In the genomic region with DNA sequence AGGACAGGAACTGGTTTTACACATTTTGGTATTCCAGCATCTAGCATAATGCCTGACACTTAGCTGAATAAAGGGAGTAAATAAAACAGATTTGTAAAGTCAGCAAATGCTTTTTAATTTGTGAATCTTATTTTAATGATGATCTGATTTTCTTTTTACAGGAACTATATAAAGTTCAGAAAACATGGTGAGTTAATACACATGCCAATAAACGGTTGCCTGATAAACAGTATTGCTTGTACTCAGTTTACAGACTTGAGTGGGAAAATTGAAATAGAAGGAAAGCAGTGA, we compare ENCODE assay signal across 10 cellular contexts. TPM values are rescaled to one million over a fixed set of nuclear protein-coding genes. Genes with fewer than 3 reads are reported as not detected.
DNase-seq lines count a peak whose midpoint lies in the region; ATAC-seq, FAIRE-seq and TF ChIP-seq lines count a peak whose summit lies in the region.
"Had no signal": no experiment of that assay in that cellular context is flagged by ENCODE, and none has a peak within 500 bp of the region (broad histone marks: within the 10 kb centered on the region; RNA-seq: fewer than 3 reads in every experiment).

No MANE protein-coding gene starts in this region.

- H3K4me3 ChIP-seq in kidney (ENCODE audit: low read length in 2 of 2) (peak overlapping the region; percentile 95 to 98), stomach smooth muscle (ENCODE audit: low read length in 2 of 2) (peak overlapping the region; percentile 95 to 99)

- intact Hi-C loops in kidney (cut with DNase I) = no loop called here

- FAIRE-seq in kidney (lab: Jason Lieb, UNC) = no peak
- FAIRE-seq: colon had no signal

- ATAC-seq in HG03442 (IDR thresholded peaks at IDR 0.05; ENCODE audit: unreplicated experiment) = no peak

- peaks cover 68% of the 10 kb centered on the region for H3K36me3 Mint-ChIP-seq in activated T-cell treated with anti-CD3 and anti-CD28 coated beads, Interleukin-2, amount 50 U/mL, for 24 hours (ENCODE audit: low read depth)
- peaks cover 35% of the 10 kb centered on the region for H3K36me3 Mint-ChIP-seq in activated naive CD8-positive, alpha-beta T cell treated with anti-CD3 and anti-CD28 coated beads for 36 hours

- no peak overlapping the region for H3K27ac ChIP-seq in kidney (ENCODE audit: low read depth in 2 of 2, low read length in 2 of 2)
- H3K27ac ChIP-seq in stomach smooth muscle (ENCODE audit: low read length) = no peak overlapping the region

- H3K9ac ChIP-seq in kidney (ENCODE audit: low read length in 2 of 2) = peak overlapping the region in 1 of 2 donors; percentile 97
- H3K9ac ChIP-seq in stomach smooth muscle (ENCODE audit: low read length in 2 of 2) = peak overlapping the region in 1 of 2 donors; percentile 96

- no peaks in the 10 kb centered on the region for H3K9me3 Mint-ChIP-seq in activated T-cell treated with anti-CD3 and anti-CD28 coated beads, Interleukin-2, amount 50 U/mL, for 24 hours
- no peaks in the 10 kb centered on the region for H3K9me3 Mint-ChIP-seq in activated naive CD8-positive, alpha-beta T cell treated with anti-CD3 and anti-CD28 coated beads for 36 hours

- peak overlapping the region; percentile 92 for H3K4me3 Mint-ChIP-seq in activated T-cell treated with anti-CD3 and anti-CD28 coated beads, Interleukin-2, amount 50 U/mL, for 24 hours
- peak overlapping the region; percentile 88 for H3K4me3 Mint-ChIP-seq in activated naive CD8-positive, alpha-beta T cell treated with anti-CD3 and anti-CD28 coated beads for 36 hours

- H3K36me3 ChIP-seq in kidney (ENCODE audit: control insufficient read depth in 1 of 2, insufficient read depth in 2 of 2, low read length in 2 of 2) = peaks cover 11 to 34% of the 10 kb centered on the region in 2 donors
- H3K36me3 ChIP-seq in stomach smooth muscle (ENCODE audit: control insufficient read depth in 2 of 2, insufficient read depth in 2 of 2, low read length in 2 of 2) = peaks cover 19 to 21% of the 10 kb centered on the region in 2 donors

- H3K9me3 ChIP-seq in kidney (ENCODE audit: control insufficient read depth in 1 of 2, low read length in 2 of 2) (no peaks in the 10 kb centered on the region), stomach smooth muscle (ENCODE audit: control insufficient read depth in 2 of 2, low read length in 2 of 2) (no peaks in the 10 kb centered on the region)

- H3K4me1 Mint-ChIP-seq in activated T-cell treated with anti-CD3 and anti-CD28 coated beads, Interleukin-2, amount 50 U/mL, for 24 hours (ENCODE audit: low read depth) = peaks cover 40% of the 10 kb centered on the region
- peaks cover 26% of the 10 kb centered on the region for H3K4me1 Mint-ChIP-seq in activated naive CD8-positive, alpha-beta T cell treated with anti-CD3 and anti-CD28 coated beads for 36 hours

- peaks cover 0 to 2% of the 10 kb centered on the region in 2 donors for H3K4me1 ChIP-seq in kidney (ENCODE audit: control insufficient read depth in 1 of 2, insufficient read depth in 1 of 2, low read depth in 1 of 2, low read length in 2 of 2)
- peaks cover 5% of the 10 kb centered on the region for H3K4me1 ChIP-seq in stomach smooth muscle (ENCODE audit: control insufficient read depth, insufficient read depth, low read length)

- H3K27me3 Mint-ChIP-seq in activated T-cell treated with anti-CD3 and anti-CD28 coated beads, Interleukin-2, amount 50 U/mL, for 24 hours = no peaks in the 10 kb centered on the region
- no peaks in the 10 kb centered on the region for H3K27me3 Mint-ChIP-seq in activated naive CD8-positive, alpha-beta T cell treated with anti-CD3 and anti-CD28 coated beads for 36 hours

- TF ChIP-seq CTCF in kidney (IDR thresholded peaks at IDR 0.05; ENCODE audit: borderline replicate concordance, extremely low read depth, insufficient read depth) = no peak

- DNase-seq in activated T-cell treated with anti-CD3 and anti-CD28 coated beads, Interleukin-2, amount 50 U/mL, for 24 hours = no peak
- DNase-seq in activated T-cell treated with anti-CD3 and anti-CD28 coated beads for 4 hours = no peak
- no peak for DNase-seq in activated naive CD8-positive, alpha-beta T cell treated with anti-CD3 and anti-CD28 coated beads for 36 hours
- DNase-seq in kidney = no peak
- no peak for DNase-seq in kidney glomerular epithelial cell (lab: John Stamatoyannopoulos, UW)
- DNase-seq in NCI-H2107 (lab: John Stamatoyannopoulos, UW) = no peak
- DNase-seq: stimulated activated CD4-positive, alpha-beta T cell treated with anti-CD3 and anti-CD28 coated beads, Interleukin-2, amount 100 ng/mL, for 48 hours had no signal

- H3K27me3 ChIP-seq in stomach smooth muscle (ENCODE audit: control insufficient read depth in 1 of 2, insufficient read depth in 2 of 2, low read length in 2 of 2) = no peaks in the 10 kb centered on the region

- H3K27ac Mint-ChIP-seq in activated T-cell treated with anti-CD3 and anti-CD28 coated beads, Interleukin-2, amount 50 U/mL, for 24 hours = peak overlapping the region; percentile 100
- H3K27ac Mint-ChIP-seq in activated naive CD8-positive, alpha-beta T cell treated with anti-CD3 and anti-CD28 coated beads for 36 hours = peak overlapping the region; percentile 91

RNA-seq across cellular contexts. Expression of a gene that starts 1.4 kb away (rescaled TPM):
- total RNA-seq in activated naive CD8-positive, alpha-beta T cell treated with anti-CD3 and anti-CD28 coated beads for 36 hours = 100 to 1,000 TPM; 336 to 338 TPM
- 118 TPM for total RNA-seq in kidney
- 200 TPM for polyA plus RNA-seq in kidney (ENCODE audit: insufficient read depth, low read depth, low replicate concordance)

RNA-seq across cellular contexts. Expression of a gene that starts 23.6 kb away (rescaled TPM):
- total RNA-seq in activated naive CD8-positive, alpha-beta T cell treated with anti-CD3 and anti-CD28 coated beads for 36 hours = 1 to 10 TPM; 6.3 to 7.3 TPM
- 0.76 TPM for total RNA-seq in kidney
- 0.41 TPM for polyA plus RNA-seq in kidney (ENCODE audit: insufficient read depth, low read depth, low replicate concordance)

RNA-seq across cellular contexts. Expression of a gene that starts 34.3 kb away (rescaled TPM):
- 1 to 10 TPM; 1.5 to 2.1 TPM for total RNA-seq in activated naive CD8-positive, alpha-beta T cell treated with anti-CD3 and anti-CD28 coated beads for 36 hours
- 5.8 TPM for total RNA-seq in kidney
- 14.3 TPM for polyA plus RNA-seq in kidney (ENCODE audit: insufficient read depth, low read depth, low replicate concordance)
